1 cellular context compared by ENCODE assay signal in the genomic region with DNA sequence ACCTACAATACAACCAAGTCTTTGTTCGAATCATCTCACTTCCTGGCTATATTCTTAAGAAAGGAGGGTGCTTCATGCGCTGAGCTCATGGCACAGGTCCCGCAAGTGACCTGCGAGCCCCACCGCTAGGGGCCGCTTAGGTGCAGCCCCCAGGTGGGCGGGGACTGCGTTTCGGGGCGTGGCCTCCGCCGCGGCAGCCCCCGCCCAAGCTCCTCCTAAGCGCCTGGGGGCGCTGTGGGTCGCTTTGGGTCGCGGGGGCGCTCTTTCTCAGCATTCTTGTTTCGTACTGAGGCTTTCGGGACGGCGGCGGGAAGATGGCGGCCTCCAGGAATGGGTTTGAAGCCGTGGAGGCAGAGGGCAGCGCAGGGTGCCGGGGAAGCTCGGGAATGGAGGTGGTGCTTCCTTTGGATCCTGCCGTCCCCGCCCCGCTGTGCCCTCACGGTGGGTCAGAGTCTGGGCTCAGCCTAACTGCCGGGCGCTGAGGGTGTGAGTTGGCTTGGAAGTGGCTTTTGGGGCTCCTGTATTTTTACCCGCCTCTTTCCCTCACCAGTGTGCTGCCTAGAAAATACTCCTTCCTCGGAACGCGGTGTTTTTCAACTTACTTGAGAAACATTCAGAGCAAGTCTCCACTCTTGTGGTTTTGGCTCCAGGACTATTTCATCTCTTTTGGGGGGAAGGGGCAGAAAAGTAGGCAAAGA.
TF ChIP-seq lines count a peak whose summit lies in the region.

A gene with protein sequence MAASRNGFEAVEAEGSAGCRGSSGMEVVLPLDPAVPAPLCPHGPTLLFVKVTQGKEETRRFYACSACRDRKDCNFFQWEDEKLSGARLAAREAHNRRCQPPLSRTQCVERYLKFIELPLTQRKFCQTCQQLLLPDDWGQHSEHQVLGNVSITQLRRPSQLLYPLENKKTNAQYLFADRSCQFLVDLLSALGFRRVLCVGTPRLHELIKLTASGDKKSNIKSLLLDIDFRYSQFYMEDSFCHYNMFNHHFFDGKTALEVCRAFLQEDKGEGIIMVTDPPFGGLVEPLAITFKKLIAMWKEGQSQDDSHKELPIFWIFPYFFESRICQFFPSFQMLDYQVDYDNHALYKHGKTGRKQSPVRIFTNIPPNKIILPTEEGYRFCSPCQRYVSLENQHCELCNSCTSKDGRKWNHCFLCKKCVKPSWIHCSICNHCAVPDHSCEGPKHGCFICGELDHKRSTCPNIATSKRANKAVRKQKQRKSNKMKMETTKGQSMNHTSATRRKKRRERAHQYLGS (plus strand): TSS at position 279 of the 698 bp plus-strand sequence. CDS start 36 bp downstream, at position 315.

TF ChIP-seq in HEK293, 187 proteins besides CTCF, POLR2A, EP300 and RAD21 (continued from another document):
- TF ChIP-seq ZBTB20 (tag by site-specific recombination; IDR thresholded peaks at IDR 0.05) (peak; percentile 39; the same call in 1 of the 2 replicates), ZSCAN30 (tag by site-specific recombination; IDR thresholded peaks at IDR 0.05) (peak; percentile 73), ZNF76 (tag by site-specific recombination; IDR thresholded peaks at IDR 0.05; ENCODE audit: borderline replicate concordance, low read depth) (peak; percentile 97), SALL2 (tag by site-specific recombination; IDR thresholded peaks at IDR 0.05; ENCODE audit: borderline replicate concordance) (no peak), ZNF660 (tag by site-specific recombination; IDR thresholded peaks at IDR 0.05) (peak; percentile 96)
- TF ChIP-seq, protein P1, sequence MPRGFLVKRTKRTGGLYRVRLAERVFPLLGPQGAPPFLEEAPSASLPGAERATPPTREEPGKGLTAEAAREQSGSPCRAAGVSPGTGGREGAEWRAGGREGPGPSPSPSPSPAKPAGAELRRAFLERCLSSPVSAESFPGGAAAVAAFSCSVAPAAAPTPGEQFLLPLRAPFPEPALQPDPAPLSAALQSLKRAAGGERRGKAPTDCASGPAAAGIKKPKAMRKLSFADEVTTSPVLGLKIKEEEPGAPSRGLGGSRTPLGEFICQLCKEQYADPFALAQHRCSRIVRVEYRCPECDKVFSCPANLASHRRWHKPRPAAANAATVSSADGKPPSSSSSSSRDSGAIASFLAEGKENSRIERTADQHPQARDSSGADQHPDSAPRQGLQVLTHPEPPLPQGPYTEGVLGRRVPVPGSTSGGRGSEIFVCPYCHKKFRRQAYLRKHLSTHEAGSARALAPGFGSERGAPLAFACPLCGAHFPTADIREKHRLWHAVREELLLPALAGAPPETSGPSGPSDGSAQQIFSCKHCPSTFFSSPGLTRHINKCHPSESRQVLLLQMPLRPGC (tag by site-specific recombination; IDR thresholded peaks at IDR 0.05), result peak; percentile 90
- TF ChIP-seq, protein P2, sequence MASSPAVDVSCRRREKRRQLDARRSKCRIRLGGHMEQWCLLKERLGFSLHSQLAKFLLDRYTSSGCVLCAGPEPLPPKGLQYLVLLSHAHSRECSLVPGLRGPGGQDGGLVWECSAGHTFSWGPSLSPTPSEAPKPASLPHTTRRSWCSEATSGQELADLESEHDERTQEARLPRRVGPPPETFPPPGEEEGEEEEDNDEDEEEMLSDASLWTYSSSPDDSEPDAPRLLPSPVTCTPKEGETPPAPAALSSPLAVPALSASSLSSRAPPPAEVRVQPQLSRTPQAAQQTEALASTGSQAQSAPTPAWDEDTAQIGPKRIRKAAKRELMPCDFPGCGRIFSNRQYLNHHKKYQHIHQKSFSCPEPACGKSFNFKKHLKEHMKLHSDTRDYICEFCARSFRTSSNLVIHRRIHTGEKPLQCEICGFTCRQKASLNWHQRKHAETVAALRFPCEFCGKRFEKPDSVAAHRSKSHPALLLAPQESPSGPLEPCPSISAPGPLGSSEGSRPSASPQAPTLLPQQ (tag by site-specific recombination; IDR thresholded peaks at IDR 0.05), result peak; percentile 67
- TF ChIP-seq, protein P3, sequence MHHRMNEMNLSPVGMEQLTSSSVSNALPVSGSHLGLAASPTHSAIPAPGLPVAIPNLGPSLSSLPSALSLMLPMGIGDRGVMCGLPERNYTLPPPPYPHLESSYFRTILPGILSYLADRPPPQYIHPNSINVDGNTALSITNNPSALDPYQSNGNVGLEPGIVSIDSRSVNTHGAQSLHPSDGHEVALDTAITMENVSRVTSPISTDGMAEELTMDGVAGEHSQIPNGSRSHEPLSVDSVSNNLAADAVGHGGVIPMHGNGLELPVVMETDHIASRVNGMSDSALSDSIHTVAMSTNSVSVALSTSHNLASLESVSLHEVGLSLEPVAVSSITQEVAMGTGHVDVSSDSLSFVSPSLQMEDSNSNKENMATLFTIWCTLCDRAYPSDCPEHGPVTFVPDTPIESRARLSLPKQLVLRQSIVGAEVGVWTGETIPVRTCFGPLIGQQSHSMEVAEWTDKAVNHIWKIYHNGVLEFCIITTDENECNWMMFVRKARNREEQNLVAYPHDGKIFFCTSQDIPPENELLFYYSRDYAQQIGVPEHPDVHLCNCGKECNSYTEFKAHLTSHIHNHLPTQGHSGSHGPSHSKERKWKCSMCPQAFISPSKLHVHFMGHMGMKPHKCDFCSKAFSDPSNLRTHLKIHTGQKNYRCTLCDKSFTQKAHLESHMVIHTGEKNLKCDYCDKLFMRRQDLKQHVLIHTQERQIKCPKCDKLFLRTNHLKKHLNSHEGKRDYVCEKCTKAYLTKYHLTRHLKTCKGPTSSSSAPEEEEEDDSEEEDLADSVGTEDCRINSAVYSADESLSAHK (tag by site-specific recombination; IDR thresholded peaks at IDR 0.05), result peak; percentile 39; the same call in 1 of the 2 replicates
